22 cellular contexts compared by ENCODE assay signal in genomic region chr9:128280084-128280622, GRCh38. TPM values are rescaled to one million over a fixed set of nuclear protein-coding genes. Genes with fewer than 3 reads are reported as not detected.
DNase-seq lines count a peak whose midpoint lies in the region; TF ChIP-seq lines count a peak whose summit lies in the region.
"Had no signal": no experiment of that assay in that cellular context is flagged by ENCODE, and none has a peak within 500 bp of the region (broad histone marks: within the 10 kb centered on the region; RNA-seq: fewer than 3 reads in every experiment).

No MANE protein-coding gene starts in this region.

- intact Hi-C loops in activated T-helper 1 cell treated with anti-CD3 and anti-CD28 coated beads, Interleukin-12 subunit alpha, Interleukin-12 subunit beta, Interleukin-2, Interleukin-4 antibody, amounts not matched to agents 30 ng/mL and 10 ng/mL and 1 ng/mL, durations not matched to agents 14 hours and 24 hours and 36 hours (cut with micrococcal nuclease), result no loop called here
- intact Hi-C loops in stomach (cut with DNase I; ENCODE audit: low total_unique reads), result no loop called here
- intact Hi-C loops in A673 (cut with micrococcal nuclease; ENCODE audit: unreplicated experiment), result no loop called here

- peak overlapping the region; percentile 52 for H3K4me2 ChIP-seq in parathyroid adenoma (ENCODE audit: low read length)
- H3K4me2 ChIP-seq: A549 had no signal

- POLR2A ChIA-PET in activated CD4-positive, alpha-beta T cell treated with anti-CD3 and anti-CD28 coated beads, Interleukin-2, amount 10 ng/mL, durations not matched to agents 7 days and 5 days (lab: Charles Lee), result no interaction called here
- POLR2A ChIA-PET in A673 (lab: Charles Lee; ENCODE audit: low non-redundant PET), result no interaction called here

- no peaks in the 10 kb centered on the region for H3K9me3 Mint-ChIP-seq in activated CD4-positive, alpha-beta T cell treated with anti-CD3 and anti-CD28 coated beads, Interleukin-2, amount 10 ng/mL, durations not matched to agents 7 days and 5 days
- H3K9me3 Mint-ChIP-seq in activated T-helper 1 cell treated with anti-CD3 and anti-CD28 coated beads, Interleukin-12 subunit alpha, Interleukin-12 subunit beta, Interleukin-2, Interleukin-4 antibody, amounts not matched to agents 30 ng/mL and 10 ng/mL and 1 ng/mL, durations not matched to agents 14 hours and 24 hours and 36 hours, result no peaks in the 10 kb centered on the region
- H3K9me3 Mint-ChIP-seq: activated T-cell treated with anti-CD3 and anti-CD28 coated beads, Interleukin-2, amount 50 U/mL, for 72 hours; CD8-positive, alpha-beta T cell; endodermal cell; natural killer cell had no signal

- H3K4me1 ChIP-seq in parathyroid adenoma (peaks cover 14% of the 10 kb centered on the region), stomach (peaks cover 10 to 36% (median 24%) of the 10 kb centered on the region in 4 donors), A673 (ENCODE audit: insufficient read depth, low read length, poor library complexity, severe bottlenecking) (peaks cover 3% of the 10 kb centered on the region)

- H3K9me3 ChIP-seq in KOPT-K1 (ENCODE audit: insufficient read depth, low read length, poor library complexity, severe bottlenecking), result no peaks in the 10 kb centered on the region
- no peaks in the 10 kb centered on the region for H3K9me3 ChIP-seq in parathyroid adenoma (ENCODE audit: control insufficient read depth, low read length)
- H3K9me3 ChIP-seq in stomach, result no peaks in the 10 kb centered on the region
- H3K9me3 ChIP-seq in A673 (ENCODE audit: low read depth, low read length, poor library complexity, severe bottlenecking), result no peaks in the 10 kb centered on the region
- H3K9me3 ChIP-seq: A549, spleen, tibial nerve had no signal

- no peak for TF ChIP-seq POLR2A in stomach (IDR thresholded peaks at IDR 0.05)

- 82 to 95% (median 92%) methylated on average over 5 of the region's 5 CpGs for WGBS in stomach, 5 donors

- TF ChIP-seq CTCF in parathyroid adenoma (IDR thresholded peaks at IDR 0.05), result no peak
- no peak for TF ChIP-seq CTCF in stomach (IDR thresholded peaks at IDR 0.05)
- TF ChIP-seq CTCF in A673 (conservative IDR thresholded peaks at IDR 0.05; ENCODE audit: low read depth, low read length), result no peak
- no peak for TF ChIP-seq CTCF in GM13976 (IDR thresholded peaks at IDR 0.05; ENCODE audit: borderline replicate concordance, control extremely low read depth, extremely low read depth, insufficient read depth, missing control alignments)

- no peak for TF ChIP-seq EP300 in stomach (IDR thresholded peaks at IDR 0.05)

- H3K4me3 ChIP-seq in parathyroid adenoma (ENCODE audit: low read depth, low read length) (peak overlapping the region; percentile 50), stomach (no peak overlapping the region), A673 (ENCODE audit: low read depth, low read length, poor library complexity, severe bottlenecking) (no peak overlapping the region)
- H3K4me3 ChIP-seq: A549, spleen, tibial nerve had no signal

- no peak for DNase-seq in activated CD4-positive, alpha-beta T cell treated with anti-CD3 and anti-CD28 coated beads, Interleukin-2, amount 10 ng/mL, durations not matched to agents 7 days and 5 days
- no peak for DNase-seq in activated CD4-positive, alpha-beta T cell treated with anti-CD3 and anti-CD28 coated beads for 1 hour
- DNase-seq in activated T-helper 1 cell treated with anti-CD3 and anti-CD28 coated beads, Interleukin-12 subunit alpha, Interleukin-12 subunit beta, Interleukin-2, Interleukin-4 antibody, amounts not matched to agents 30 ng/mL and 10 ng/mL and 1 ng/mL, durations not matched to agents 14 hours and 24 hours and 36 hours (ENCODE audit: low spot score), result no peak
- DNase-seq in stomach (no peak), A673 (ENCODE audit: low spot score) (no peak), GM13976 (ENCODE audit: low spot score) (no peak)
- DNase-seq: activated CD4-positive, alpha-beta T cell treated with anti-CD3 and anti-CD28 coated beads, Interleukin-2, amount 50 U/mL, for 1 hour; activated T-cell treated with anti-CD3 and anti-CD28 coated beads, Interleukin-2, amount 50 U/mL, for 72 hours; aorta; CD8-positive, alpha-beta T cell; cerebellar nuclear complex; endodermal cell; H9; natural killer cell; NCI-H1694; NCI-H446 treated with DMSO at 0.1 percent for 48 hours; SHP77 treated with DMSO at 0.1 percent for 48 hours had no signal

- in situ Hi-C loops in GM13976 (cut with MboI; ENCODE audit: low sequenced_read_pairs, unreplicated experiment), result no loop called here

- no peak overlapping the region for H2AFZ ChIP-seq in parathyroid adenoma

- peaks cover 5% of the 10 kb centered on the region for H3K79me2 ChIP-seq in parathyroid adenoma

- H3K4me1 Mint-ChIP-seq in activated CD4-positive, alpha-beta T cell treated with anti-CD3 and anti-CD28 coated beads, Interleukin-2, amount 10 ng/mL, durations not matched to agents 7 days and 5 days, result peaks cover 32% of the 10 kb centered on the region
- peaks cover 29% of the 10 kb centered on the region for H3K4me1 Mint-ChIP-seq in activated T-helper 1 cell treated with anti-CD3 and anti-CD28 coated beads, Interleukin-12 subunit alpha, Interleukin-12 subunit beta, Interleukin-2, Interleukin-4 antibody, amounts not matched to agents 30 ng/mL and 10 ng/mL and 1 ng/mL, durations not matched to agents 14 hours and 24 hours and 36 hours (ENCODE audit: low read depth)

- H3K4me3 Mint-ChIP-seq in activated CD4-positive, alpha-beta T cell treated with anti-CD3 and anti-CD28 coated beads, Interleukin-2, amount 10 ng/mL, durations not matched to agents 7 days and 5 days, result no peak overlapping the region
- no peak overlapping the region for H3K4me3 Mint-ChIP-seq in activated T-helper 1 cell treated with anti-CD3 and anti-CD28 coated beads, Interleukin-12 subunit alpha, Interleukin-12 subunit beta, Interleukin-2, Interleukin-4 antibody, amounts not matched to agents 30 ng/mL and 10 ng/mL and 1 ng/mL, durations not matched to agents 14 hours and 24 hours and 36 hours
- H3K4me3 Mint-ChIP-seq: activated T-cell treated with anti-CD3 and anti-CD28 coated beads, Interleukin-2, amount 50 U/mL, for 72 hours; CD8-positive, alpha-beta T cell; endodermal cell; H9; natural killer cell had no signal

- no peak overlapping the region for H3K9ac ChIP-seq in parathyroid adenoma

- CTCF ChIA-PET in activated CD4-positive, alpha-beta T cell treated with anti-CD3 and anti-CD28 coated beads, Interleukin-2, amount 10 ng/mL, durations not matched to agents 7 days and 5 days (lab: Charles Lee), result interaction anchor here (0.6 kb wide), 1 partner anchor 152 kb away, joined by 3 read pairs; no protein-coding TSS in a partner anchor
- CTCF ChIA-PET in A673 (lab: Charles Lee), result no interaction called here

- H3K27ac Mint-ChIP-seq in activated CD4-positive, alpha-beta T cell treated with anti-CD3 and anti-CD28 coated beads, Interleukin-2, amount 10 ng/mL, durations not matched to agents 7 days and 5 days, result peak overlapping the region; percentile 77
- peak overlapping the region; percentile 36 for H3K27ac Mint-ChIP-seq in activated T-helper 1 cell treated with anti-CD3 and anti-CD28 coated beads, Interleukin-12 subunit alpha, Interleukin-12 subunit beta, Interleukin-2, Interleukin-4 antibody, amounts not matched to agents 30 ng/mL and 10 ng/mL and 1 ng/mL, durations not matched to agents 14 hours and 24 hours and 36 hours
- H3K27ac Mint-ChIP-seq: activated T-cell treated with anti-CD3 and anti-CD28 coated beads, Interleukin-2, amount 50 U/mL, for 72 hours; CD8-positive, alpha-beta T cell; endodermal cell; natural killer cell had no signal

- no peaks in the 10 kb centered on the region for H3K27me3 Mint-ChIP-seq in activated CD4-positive, alpha-beta T cell treated with anti-CD3 and anti-CD28 coated beads, Interleukin-2, amount 10 ng/mL, durations not matched to agents 7 days and 5 days
- no peaks in the 10 kb centered on the region for H3K27me3 Mint-ChIP-seq in activated T-helper 1 cell treated with anti-CD3 and anti-CD28 coated beads, Interleukin-12 subunit alpha, Interleukin-12 subunit beta, Interleukin-2, Interleukin-4 antibody, amounts not matched to agents 30 ng/mL and 10 ng/mL and 1 ng/mL, durations not matched to agents 14 hours and 24 hours and 36 hours (ENCODE audit: insufficient read depth)

- H3K36me3 ChIP-seq in KOPT-K1 (ENCODE audit: insufficient read depth, low read length), result no peaks in the 10 kb centered on the region
- H3K36me3 ChIP-seq in parathyroid adenoma (ENCODE audit: control insufficient read depth, insufficient read depth, low read length), result no peaks in the 10 kb centered on the region
- peaks cover 0 to 3% (median 1%) of the 10 kb centered on the region in 4 donors for H3K36me3 ChIP-seq in stomach
- no peaks in the 10 kb centered on the region for H3K36me3 ChIP-seq in A673 (ENCODE audit: insufficient read depth, low read length, poor library complexity, severe bottlenecking)

- H3K36me3 Mint-ChIP-seq in activated CD4-positive, alpha-beta T cell treated with anti-CD3 and anti-CD28 coated beads, Interleukin-2, amount 10 ng/mL, durations not matched to agents 7 days and 5 days (ENCODE audit: low read depth), result peaks cover 3% of the 10 kb centered on the region
- peaks cover 12% of the 10 kb centered on the region for H3K36me3 Mint-ChIP-seq in activated T-helper 1 cell treated with anti-CD3 and anti-CD28 coated beads, Interleukin-12 subunit alpha, Interleukin-12 subunit beta, Interleukin-2, Interleukin-4 antibody, amounts not matched to agents 30 ng/mL and 10 ng/mL and 1 ng/mL, durations not matched to agents 14 hours and 24 hours and 36 hours (ENCODE audit: low read depth)
- H3K36me3 Mint-ChIP-seq: natural killer cell had no signal

- H3K27me3 ChIP-seq in parathyroid adenoma (ENCODE audit: control insufficient read depth, insufficient read depth, low read length), result no peaks in the 10 kb centered on the region
- no peaks in the 10 kb centered on the region for H3K27me3 ChIP-seq in stomach
- no peaks in the 10 kb centered on the region for H3K27me3 ChIP-seq in A673 (replicated peaks; ENCODE audit: insufficient read depth, low read depth, low read length, poor library complexity)
- H3K27me3 ChIP-seq: spleen, tibial nerve had no signal

- no TSS peak for BruUV-seq in A673 (replicated peaks; lab: Mats Ljungman, UMichigan)

- H3K27ac ChIP-seq in KOPT-K1 (ENCODE audit: low read depth, low read length, poor library complexity, severe bottlenecking) (peak overlapping the region; percentile 36), parathyroid adenoma (peak overlapping the region; percentile 93), stomach (peak overlapping the region in 2 of 5 donors; percentile 20 to 46), A673 (ENCODE audit: low read depth, low read length, poor library complexity, severe bottlenecking) (no peak overlapping the region)
- H3K27ac ChIP-seq: A549, tibial nerve had no signal

RNA-seq across cellular contexts. Expression of gene SWI5, which starts 4.1 kb away (rescaled TPM):
- 1 to 10 TPM; 8.8 to 9.5 TPM for total RNA-seq in activated CD4-positive, alpha-beta T cell treated with anti-CD3 and anti-CD28 coated beads, Interleukin-2, amount 10 ng/mL, durations not matched to agents 7 days and 5 days
- total RNA-seq in activated T-helper 1 cell treated with anti-CD3 and anti-CD28 coated beads, Interleukin-12 subunit alpha, Interleukin-12 subunit beta, Interleukin-2, Interleukin-4 antibody, amounts not matched to agents 30 ng/mL and 10 ng/mL and 1 ng/mL, durations not matched to agents 14 hours and 24 hours and 36 hours, result 10.4 and 13.3 TPM in 2 replicates
- total RNA-seq in stomach (10 to 100 TPM in 2 of 5 donors, 1 to 10 TPM in 1, not detected in 2; 8.1 to 61.3 (median 13.0) TPM), A673 (2021) (19.0 and 24.2 TPM in 2 replicates)
- 10 to 100 TPM; 31.8 to 36.5 (median 34.1) TPM for polyA plus RNA-seq in stomach

RNA-seq across cellular contexts. Expression of gene GOLGA2, which starts 4.3 kb away (rescaled TPM):
- total RNA-seq in activated CD4-positive, alpha-beta T cell treated with anti-CD3 and anti-CD28 coated beads, Interleukin-2, amount 10 ng/mL, durations not matched to agents 7 days and 5 days, result 10 to 100 TPM; 42.6 to 42.8 TPM
- 52.3 and 53.0 TPM in 2 replicates for total RNA-seq in activated T-helper 1 cell treated with anti-CD3 and anti-CD28 coated beads, Interleukin-12 subunit alpha, Interleukin-12 subunit beta, Interleukin-2, Interleukin-4 antibody, amounts not matched to agents 30 ng/mL and 10 ng/mL and 1 ng/mL, durations not matched to agents 14 hours and 24 hours and 36 hours
- total RNA-seq in stomach (100 to 1,000 TPM in 2 of 5 donors, 10 to 100 TPM in 3; 48.4 to 204 (median 92.7) TPM), A673 (2021) (87.0 and 105 TPM in 2 replicates)
- polyA plus RNA-seq in stomach, result 10 to 100 TPM; 54.3 to 62.3 (median 60.1) TPM

RNA-seq across cellular contexts. Expression of gene TRUB2, which starts 42.1 kb away (rescaled TPM):
- 10 to 100 TPM; 22.2 to 26.7 TPM for total RNA-seq in activated CD4-positive, alpha-beta T cell treated with anti-CD3 and anti-CD28 coated beads, Interleukin-2, amount 10 ng/mL, durations not matched to agents 7 days and 5 days
- total RNA-seq in activated T-helper 1 cell treated with anti-CD3 and anti-CD28 coated beads, Interleukin-12 subunit alpha, Interleukin-12 subunit beta, Interleukin-2, Interleukin-4 antibody, amounts not matched to agents 30 ng/mL and 10 ng/mL and 1 ng/mL, durations not matched to agents 14 hours and 24 hours and 36 hours, result 41.8 and 44.0 TPM in 2 replicates
- total RNA-seq in stomach (10 to 100 TPM in 2 of 5 donors, 1 to 10 TPM in 3; 4.9 to 15.9 (median 7.6) TPM), A673 (2021) (47.8 and 57.4 TPM in 2 replicates)
- 10 to 100 TPM; 11.9 to 15.6 (median 15.3) TPM for polyA plus RNA-seq in stomach

RNA-seq across cellular contexts. Expression of gene COQ4, which starts 42.5 kb away (rescaled TPM):
- 10 to 100 TPM; 33.9 to 35.6 TPM for total RNA-seq in activated CD4-positive, alpha-beta T cell treated with anti-CD3 and anti-CD28 coated beads, Interleukin-2, amount 10 ng/mL, durations not matched to agents 7 days and 5 days
- 59.0 and 59.5 TPM in 2 replicates for total RNA-seq in activated T-helper 1 cell treated with anti-CD3 and anti-CD28 coated beads, Interleukin-12 subunit alpha, Interleukin-12 subunit beta, Interleukin-2, Interleukin-4 antibody, amounts not matched to agents 30 ng/mL and 10 ng/mL and 1 ng/mL, durations not matched to agents 14 hours and 24 hours and 36 hours
- 100 to 1,000 TPM in 1 of 5 donors, 10 to 100 TPM in 4; 10.5 to 156 (median 55.9) TPM for total RNA-seq in stomach
- polyA plus RNA-seq in stomach, result 10 to 100 TPM; 56.8 to 92.4 (median 70.5) TPM
- 58.2 and 62.8 TPM in 2 replicates for total RNA-seq in A673 (2021)
